16 cellular contexts compared by ENCODE assay signal in genomic region chr2:99399795-99400194, GRCh38.
"Had no signal": no experiment of that assay in that cellular context is flagged by ENCODE, and none has a peak within 500 bp of the region (broad histone marks: within the 10 kb centered on the region; RNA-seq: fewer than 3 reads in every experiment).

No MANE protein-coding gene starts in this region.

- H3K4me3 ChIP-seq: adrenal gland, lung, neural progenitor cell, pancreas, transverse colon had no signal

- H3K9me3 ChIP-seq: adrenal gland, pancreas, transverse colon had no signal

- H3K4me3 Mint-ChIP-seq: activated naive CD4-positive, alpha-beta T cell treated with anti-CD3 and anti-CD28 coated beads, Interleukin-2, amount 10 ng/mL, durations not matched to agents 7 days and 5 days; activated T-helper 17 cell treated with anti-CD3 and anti-CD28 coated beads, Interleukin-2, amount 50 U/mL, for 72 hours; neural progenitor cell; T-helper 1 cell treated with Interleukin-12 subunit alpha and Interleukin-12 subunit beta and Interleukin-4 antibody, amounts not matched to agents 30 μg/mL and 1 μg/mL, for 36 hours; WTC11 had no signal

- H3K27me3 ChIP-seq: adrenal gland, foreskin keratinocyte, neural progenitor cell, pancreas, transverse colon had no signal

- H3K4me1 ChIP-seq: adrenal gland, neural progenitor cell, pancreas, transverse colon had no signal

- H3K9me3 Mint-ChIP-seq: activated naive CD4-positive, alpha-beta T cell treated with anti-CD3 and anti-CD28 coated beads, Interleukin-2, amount 10 ng/mL, durations not matched to agents 7 days and 5 days; activated T-helper 17 cell treated with anti-CD3 and anti-CD28 coated beads, Interleukin-2, amount 50 U/mL, for 72 hours; neural progenitor cell; T-helper 1 cell treated with Interleukin-12 subunit alpha and Interleukin-12 subunit beta and Interleukin-4 antibody, amounts not matched to agents 30 μg/mL and 1 μg/mL, for 36 hours; WTC11 had no signal

- H3K27ac ChIP-seq: adrenal gland, foreskin keratinocyte, neural progenitor cell, pancreas, transverse colon had no signal

- DNase-seq: activated CD4-positive, alpha-beta T cell treated with anti-CD3 and anti-CD28 coated beads for 4 hours; activated CD8-positive, alpha-beta memory T cell treated with anti-CD3 and anti-CD28 coated beads, Interleukin-2, amount 50 U/mL, for 48 hours; activated naive CD4-positive, alpha-beta T cell treated with anti-CD3 and anti-CD28 coated beads, Interleukin-2, amount 10 ng/mL, durations not matched to agents 7 days and 5 days; effector memory CD4-positive, alpha-beta T cell; foreskin keratinocyte; left cardiac atrium; pancreas; stimulated activated CD4-positive, alpha-beta T cell treated with anti-CD3 and anti-CD28 coated beads, Interleukin-12 subunit alpha, Interleukin-12 subunit beta, amount 100 ng/mL, for 4 hours; stimulated activated CD4-positive, alpha-beta T cell treated with anti-CD3 and anti-CD28 coated beads, Interleukin-2, amount 100 ng/mL, for 24 hours; transverse colon had no signal

- H3K27ac Mint-ChIP-seq: activated naive CD4-positive, alpha-beta T cell treated with anti-CD3 and anti-CD28 coated beads, Interleukin-2, amount 10 ng/mL, durations not matched to agents 7 days and 5 days; activated T-helper 17 cell treated with anti-CD3 and anti-CD28 coated beads, Interleukin-2, amount 50 U/mL, for 72 hours; neural progenitor cell; T-helper 1 cell treated with Interleukin-12 subunit alpha and Interleukin-12 subunit beta and Interleukin-4 antibody, amounts not matched to agents 30 μg/mL and 1 μg/mL, for 36 hours; WTC11 had no signal

- H3K27me3 Mint-ChIP-seq: activated naive CD4-positive, alpha-beta T cell treated with anti-CD3 and anti-CD28 coated beads, Interleukin-2, amount 10 ng/mL, durations not matched to agents 7 days and 5 days; activated T-helper 17 cell treated with anti-CD3 and anti-CD28 coated beads, Interleukin-2, amount 50 U/mL, for 72 hours had no signal
